ENCODE assay signal across 8 cellular contexts in the genomic region with DNA sequence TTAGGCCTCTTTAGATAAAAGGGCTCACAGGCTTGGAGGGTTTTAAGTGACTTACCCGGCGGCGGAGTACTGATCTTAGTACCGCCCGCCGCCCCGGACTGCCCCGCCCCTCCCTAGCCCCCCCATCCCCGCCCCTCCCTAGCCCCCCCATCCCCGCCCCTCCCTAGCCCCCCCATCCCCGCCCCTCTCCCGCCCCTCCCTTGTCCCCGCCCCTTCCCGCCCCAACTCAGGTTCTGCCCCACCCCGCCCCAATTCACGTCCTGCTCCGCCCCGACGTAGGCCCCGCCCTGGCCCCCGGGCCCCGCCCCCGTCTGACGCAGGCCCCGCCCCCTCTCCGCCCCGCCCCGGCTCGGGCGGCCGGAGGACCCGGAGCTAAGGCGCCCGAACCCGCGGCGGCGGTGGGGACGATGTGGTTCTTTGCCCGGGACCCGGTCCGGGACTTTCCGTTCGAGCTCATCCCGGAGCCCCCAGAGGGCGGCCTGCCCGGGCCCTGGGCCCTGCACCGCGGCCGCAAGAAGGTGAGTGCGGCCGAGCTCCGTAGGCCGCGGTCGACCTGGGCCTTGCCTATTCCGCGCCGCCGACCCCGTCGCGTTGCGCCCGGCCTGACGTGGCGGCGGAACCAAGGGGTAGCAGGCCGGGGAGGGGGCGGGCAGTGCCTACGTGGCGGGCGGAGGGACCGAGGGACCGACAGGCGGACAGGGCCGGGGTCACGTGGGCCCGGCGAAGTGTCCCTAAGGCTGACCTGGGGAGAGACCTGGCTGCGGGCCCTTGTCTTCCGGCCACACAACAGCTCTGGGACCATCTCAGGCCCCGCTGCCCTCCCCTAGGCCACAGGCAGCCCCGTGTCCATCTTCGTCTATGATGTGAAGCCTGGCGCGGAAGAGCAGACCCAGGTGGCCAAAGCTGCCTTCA. TPM values are rescaled to one million over a fixed set of nuclear protein-coding genes. Genes with fewer than 3 reads are reported as not detected.
DNase-seq lines count a peak whose midpoint lies in the region; ATAC-seq lines count a peak whose summit lies in the region.

TSS of gene SCYL1 (plus strand) at position 337 of the 912 bp plus-strand sequence. CDS start at position 408, 71 bp downstream.

- H3K9me3 Mint-ChIP-seq in activated T-cell treated with anti-CD3 and anti-CD28 coated beads, Interleukin-2, amount 50 U/mL, for 4 hours = no peaks in the 10 kb centered on the region

- ATAC-seq in HG03097 (IDR thresholded peaks at IDR 0.05; ENCODE audit: low FRiP score, unreplicated experiment) (peak; percentile 35), esophagus mucosa (peak; percentile 94)
- ATAC-seq in activated T-cell treated with anti-CD3 and anti-CD28 coated beads, Interleukin-2, amount 50 U/mL, for 4 hours = peak; percentile 88 to 91

- DNase-seq in DMS79 treated with DMSO at 0.1 percent for 48 hours (lab: John Stamatoyannopoulos, UW) (peak; percentile 49), DMS79 (lab: John Stamatoyannopoulos, UW) (no peak), OCI-M1 (lab: John Stamatoyannopoulos, UW) (peak; percentile 75), myocyte (ENCODE audit: low read depth) (peak; percentile 77)
- DNase-seq in activated T-cell treated with anti-CD3 and anti-CD28 coated beads, Interleukin-2, amount 50 U/mL, for 4 hours = peak; percentile 80
- DNase-seq in stimulated activated CD8-positive, alpha-beta memory T cell treated with anti-CD3 and anti-CD28 coated beads, Interleukin-7, amount 100 ng/mL, for 4 hours (ENCODE audit: low read depth in 2 of 2) = peak; percentile 63 to 76

- H3K4me1 Mint-ChIP-seq in activated T-cell treated with anti-CD3 and anti-CD28 coated beads, Interleukin-2, amount 50 U/mL, for 4 hours (ENCODE audit: low read depth) = peaks cover 59% of the 10 kb centered on the region

- no peaks in the 10 kb centered on the region for H3K27me3 Mint-ChIP-seq in activated T-cell treated with anti-CD3 and anti-CD28 coated beads, Interleukin-2, amount 50 U/mL, for 4 hours (ENCODE audit: low read depth)

- peak within 1 kb of the TSS; percentile 86 for H3K4me3 Mint-ChIP-seq in activated T-cell treated with anti-CD3 and anti-CD28 coated beads, Interleukin-2, amount 50 U/mL, for 4 hours

- peaks cover 10% of the 10 kb centered on the region for H3K36me3 Mint-ChIP-seq in activated T-cell treated with anti-CD3 and anti-CD28 coated beads, Interleukin-2, amount 50 U/mL, for 4 hours (ENCODE audit: insufficient read depth)

RNA-seq across cellular contexts. Expression of gene SCYL1, which starts in this region (rescaled TPM):
- 10 to 100 TPM; 87.6 to 94.6 (median 94.3) TPM for total RNA-seq in activated T-cell treated with anti-CD3 and anti-CD28 coated beads, Interleukin-2, amount 50 U/mL, for 4 hours
- total RNA-seq in esophagus mucosa = 36.7 TPM
- total RNA-seq in myocyte = 84.4 and 128 TPM in 2 replicates
- polyA plus RNA-seq in myocyte (2012) = 94.5 TPM

Comparison
In these comparisons a context has a peak if more than half of its experiments do, and no peak if none do; other contexts are left out.
1. ATAC-seq: peak in every context shown above with its lines; median percentile 94 in esophagus mucosa; 90 in activated T-cell treated with anti-CD3 and anti-CD28 coated beads, Interleukin-2, amount 50 U/mL, for 4 hours; 35 in HG03097.